In genomic region chr9:129685933-129686259, GRCh38 we compare ENCODE assay signal across 2 cellular contexts.
TF ChIP-seq lines count a peak whose summit lies in the region.

No MANE protein-coding gene starts in this region.

TF ChIP-seq in HCT116, 20 proteins besides CTCF, POLR2A, EP300 and RAD21:
- TF ChIP-seq ZBTB33 (IDR thresholded peaks at IDR 0.05; ENCODE audit: extremely low read depth, insufficient replicate concordance, low read length), result no peak
- no peak for TF ChIP-seq SP1 (IDR thresholded peaks at IDR 0.05; ENCODE audit: low read depth)
- TF ChIP-seq POLR2AphosphoS5 (IDR thresholded peaks at IDR 0.05; ENCODE audit: low read depth, low read length), result no peak
- TF ChIP-seq SIN3A (IDR thresholded peaks at IDR 0.05; ENCODE audit: low read depth), result no peak
- no peak for TF ChIP-seq JUND (IDR thresholded peaks at IDR 0.05)
- no peak for TF ChIP-seq FOSL1 (IDR thresholded peaks at IDR 0.05; ENCODE audit: low read depth)
- no peak for TF ChIP-seq EZH2 (IDR thresholded peaks at IDR 0.05)
- TF ChIP-seq ELF1 (IDR thresholded peaks at IDR 0.05; ENCODE audit: borderline replicate concordance, low read depth), result no peak
- TF ChIP-seq CEBPB (IDR thresholded peaks at IDR 0.05; ENCODE audit: low read depth), result no peak

TF ChIP-seq in H1, 55 proteins besides CTCF, POLR2A, EP300 and RAD21:
- TF ChIP-seq CHD2 (IDR thresholded peaks at IDR 0.05; ENCODE audit: low read length) (no peak), KDM4A (IDR thresholded peaks at IDR 0.05; ENCODE audit: low read depth, low read length, severe bottlenecking) (no peak), BACH1 (IDR thresholded peaks at IDR 0.05; ENCODE audit: low read length) (no peak), SIX5 (IDR thresholded peaks at IDR 0.05; ENCODE audit: low read depth, low read length) (no peak), ATF2 (IDR thresholded peaks at IDR 0.05; ENCODE audit: low read length) (no peak), YY1 (IDR thresholded peaks at IDR 0.05; ENCODE audit: low read depth, low read length) (no peak), TCF12 (IDR thresholded peaks at IDR 0.05; ENCODE audit: low read depth, low read length) (no peak), CREB1 (IDR thresholded peaks at IDR 0.05) (no peak), CBX8 (IDR thresholded peaks at IDR 0.05; ENCODE audit: borderline replicate concordance, low read depth, low read length) (no peak), BRCA1 (IDR thresholded peaks at IDR 0.05; ENCODE audit: low read depth, low read length) (no peak), RXRA (IDR thresholded peaks at IDR 0.05; ENCODE audit: insufficient read depth, low read depth, low read length) (no peak), CTBP2 (IDR thresholded peaks at IDR 0.05; ENCODE audit: borderline replicate concordance, insufficient read depth, insufficient read length, low read length) (no peak), RNF2 (IDR thresholded peaks at IDR 0.05; ENCODE audit: borderline replicate concordance, low read depth, low read length, missing control alignments, poor library complexity, severe bottlenecking) (no peak), BCL11A (IDR thresholded peaks at IDR 0.05; ENCODE audit: low read depth in 2 of 2, low read length in 2 of 2) (no peak), KDM1A (IDR thresholded peaks at IDR 0.05; ENCODE audit: borderline replicate concordance, low read length) (no peak), SP2 (IDR thresholded peaks at IDR 0.05; ENCODE audit: low read length) (no peak), SAP30 (IDR thresholded peaks at IDR 0.05; ENCODE audit: insufficient read depth, insufficient replicate concordance, low read length) (no peak)
